ENCODE assay signal across 8 cellular contexts in the genomic region with DNA sequence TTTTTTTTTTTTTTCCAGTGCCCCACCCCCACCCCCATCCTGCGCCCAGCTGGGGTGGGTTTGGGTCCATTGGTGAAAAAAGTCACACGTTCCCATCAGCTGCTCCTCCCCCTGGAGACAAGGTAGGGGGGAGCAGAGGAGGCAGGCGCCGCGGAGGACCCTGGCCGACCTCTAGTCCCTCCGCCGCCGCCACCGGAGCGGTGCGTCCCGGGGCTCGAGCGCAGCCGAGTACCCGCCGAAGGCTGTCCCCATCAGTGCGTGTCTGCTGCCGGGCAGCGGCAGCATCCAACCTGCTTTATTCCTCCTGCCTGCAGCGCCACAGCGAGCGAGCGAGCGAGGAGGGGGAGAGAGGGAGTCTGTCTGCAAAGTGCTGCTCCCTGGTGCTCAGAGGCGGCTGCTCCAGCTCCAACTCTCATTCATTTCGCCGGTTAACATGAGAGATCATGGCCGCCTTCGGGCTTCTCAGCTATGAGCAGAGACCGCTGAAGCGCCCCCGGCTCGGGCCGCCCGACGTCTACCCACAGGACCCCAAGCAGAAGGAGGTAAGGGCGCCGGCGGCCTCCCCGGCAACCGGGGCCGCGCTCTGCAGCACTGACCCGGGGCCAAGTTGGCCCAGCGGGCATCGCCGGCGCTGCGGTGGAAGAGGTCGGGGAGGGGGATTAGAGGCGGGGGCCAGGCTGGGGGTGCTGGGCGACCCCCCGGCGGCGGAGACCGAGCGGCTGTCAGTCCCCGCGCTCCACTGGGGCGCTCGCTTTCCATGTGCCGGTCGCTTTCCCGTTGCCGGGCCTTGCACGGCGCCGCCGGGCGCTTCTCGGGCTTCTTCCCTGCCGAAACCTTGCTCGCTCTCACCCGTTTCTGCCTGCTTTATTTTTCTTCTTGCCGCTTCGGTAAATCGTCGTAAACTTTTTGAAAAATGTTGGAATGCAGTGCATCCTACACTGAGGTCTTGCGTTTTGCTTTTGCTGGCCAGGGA. TPM values are rescaled to one million over a fixed set of nuclear protein-coding genes. Genes with fewer than 3 reads are reported as not detected.
A peak's percentile ranks its signal among the peaks of the same experiment; 100 is the strongest.
DNase-seq lines count a peak whose midpoint lies in the region; ATAC-seq and TF ChIP-seq lines count a peak whose summit lies in the region.

No MANE protein-coding gene starts in this region.

- H3K9me3 ChIP-seq in smooth muscle cell (replicated peaks; ENCODE audit: low read depth): no peaks in the 10 kb centered on the region

- peaks cover 44% of the 10 kb centered on the region for H3K27me3 ChIP-seq in smooth muscle cell (ENCODE audit: low read depth)

- 1% methylated on average over 79 of the region's 81 CpGs for WGBS in smooth muscle cell (ENCODE audit: low lambda C conversion rate)

- H3K4me2 ChIP-seq in smooth muscle cell: peak overlapping the region; percentile 94

- H3K4me3 ChIP-seq in cardiac fibroblast (replicated peaks in 1 of 2; ENCODE audit: low read depth in 2 of 2, low read length in 2 of 2): peak overlapping the region; percentile 39 to 53
- peak overlapping the region; percentile 87 for H3K4me3 ChIP-seq in smooth muscle cell

- H3K36me3 ChIP-seq in smooth muscle cell (ENCODE audit: low read depth): no peaks in the 10 kb centered on the region

- no peak overlapping the region for H3K9ac ChIP-seq in smooth muscle cell (ENCODE audit: low read depth)

- peak; percentile 83 for ATAC-seq in GM18498 (IDR thresholded peaks at IDR 0.05; ENCODE audit: unreplicated experiment)
- peak; percentile 52 for ATAC-seq in HG02970 (IDR thresholded peaks at IDR 0.05; ENCODE audit: low FRiP score, unreplicated experiment)

- H4K20me1 ChIP-seq in smooth muscle cell (ENCODE audit: low read depth): no peaks in the 10 kb centered on the region

- TF ChIP-seq CTCF in VCaP (conservative IDR thresholded peaks at IDR 0.05) (peak; percentile 69), cardiac fibroblast (IDR thresholded peaks at IDR 0.05; ENCODE audit: low read depth, low read length) (peak; percentile 70), smooth muscle cell (IDR thresholded peaks at IDR 0.05; ENCODE audit: borderline replicate concordance, insufficient read depth, poor library complexity, severe bottlenecking) (peak; percentile 35)

- DNase-seq in NCI-H1930 (lab: John Stamatoyannopoulos, UW) (peak; percentile 67 to 72), cardiac fibroblast (ENCODE audit: low read depth in 2 of 2) (peak; percentile 85 to 87), inferior parietal cortex (ENCODE audit: extremely low spot score) (peak; percentile 60), smooth muscle cell (lab: John Stamatoyannopoulos, UW; ENCODE audit: unreplicated experiment) (peak; percentile 36), cortex of kidney (lab: John Stamatoyannopoulos, UW) (no peak)

- H3K27ac ChIP-seq in VCaP (peak overlapping the region; percentile 63; the same call in 1 of the 2 replicates), smooth muscle cell (ENCODE audit: low read depth) (no peak overlapping the region)

- no peaks in the 10 kb centered on the region for H3K79me2 ChIP-seq in smooth muscle cell (ENCODE audit: low read depth)

- no peaks in the 10 kb centered on the region for H3F3A ChIP-seq in smooth muscle cell (ENCODE audit: low read depth)

- peak overlapping the region; percentile 87 for H2AFZ ChIP-seq in smooth muscle cell (ENCODE audit: low read depth)

- peaks cover 4% of the 10 kb centered on the region for H3K4me1 ChIP-seq in smooth muscle cell (ENCODE audit: low read depth)

RNA-seq across cellular contexts. Expression of a gene that starts 1.3 kb away (rescaled TPM):
- 0.22 and 1.5 TPM in 2 replicates for total RNA-seq in smooth muscle cell
- polyA plus RNA-seq in smooth muscle cell: 0.26 and 0.93 TPM in 2 replicates
